Comparison of ENCODE assay signal across 9 cellular contexts in genomic region chr12:31813305-31813704, GRCh38.
A peak's percentile ranks its signal among the peaks of the same experiment; 100 is the strongest.
DNase-seq lines count a peak whose midpoint lies in the region; FAIRE-seq and TF ChIP-seq lines count a peak whose summit lies in the region.
"Had no signal": no experiment of that assay in that cellular context is flagged by ENCODE, and none has a peak within 500 bp of the region (broad histone marks: within the 10 kb centered on the region; RNA-seq: fewer than 3 reads in every experiment).

No MANE protein-coding gene starts in this region.

- no peak overlapping the region for H3K27ac Mint-ChIP-seq in activated CD4-positive, alpha-beta T cell treated with anti-CD3 and anti-CD28 coated beads, Interleukin-2, amount 10 ng/mL, durations not matched to agents 7 days and 5 days

- H3K27ac ChIP-seq in hepatocyte, result no peak overlapping the region

- TF ChIP-seq CTCF in hepatocyte (IDR thresholded peaks at IDR 0.05; ENCODE audit: poor library complexity) (peak; percentile 22), retinal pigment epithelial cell (conservative IDR thresholded peaks at IDR 0.05; ENCODE audit: low read depth, low read length) (peak; percentile 16)

- H3K36me3 Mint-ChIP-seq in activated CD4-positive, alpha-beta T cell treated with anti-CD3 and anti-CD28 coated beads, Interleukin-2, amount 10 ng/mL, durations not matched to agents 7 days and 5 days (ENCODE audit: low read depth), result no peaks in the 10 kb centered on the region

- no peaks in the 10 kb centered on the region for H3K4me1 ChIP-seq in hepatocyte (ENCODE audit: insufficient read depth)

- H3K9me3 ChIP-seq in hepatocyte (ENCODE audit: low read depth), result no peaks in the 10 kb centered on the region

- no peak for TF ChIP-seq POLR2A in H54 (IDR thresholded peaks at IDR 0.05; ENCODE audit: low read depth, low read length)

- H2AFZ ChIP-seq in hepatocyte, result no peak overlapping the region

- CTCF ChIA-PET in activated CD4-positive, alpha-beta T cell treated with anti-CD3 and anti-CD28 coated beads, Interleukin-2, amount 10 ng/mL, durations not matched to agents 7 days and 5 days (lab: Charles Lee), result interaction anchor here (1.2 to 2.0 kb wide), 2 partner anchors 39 to 168 kb away, joined by 3 to 4 read pairs; no protein-coding TSS in a partner anchor

- peak; percentile 70 for FAIRE-seq in GM18507 (lab: Jason Lieb, UNC)
- no peak for FAIRE-seq in H54 (lab: Jason Lieb, UNC)

- H3K4me3 Mint-ChIP-seq in activated CD4-positive, alpha-beta T cell treated with anti-CD3 and anti-CD28 coated beads, Interleukin-2, amount 10 ng/mL, durations not matched to agents 7 days and 5 days, result no peak overlapping the region

- H3K27me3 Mint-ChIP-seq in activated CD4-positive, alpha-beta T cell treated with anti-CD3 and anti-CD28 coated beads, Interleukin-2, amount 10 ng/mL, durations not matched to agents 7 days and 5 days, result no peaks in the 10 kb centered on the region

- no peaks in the 10 kb centered on the region for H4K20me1 ChIP-seq in hepatocyte (ENCODE audit: insufficient read depth, poor library complexity, severe bottlenecking)

- 64% methylated on average over 1 of the region's 1 CpG for WGBS in hepatocyte (ENCODE audit: low lambda C conversion rate, missing lambda C conversion rate)

- peaks cover 9% of the 10 kb centered on the region for H3K9me3 Mint-ChIP-seq in activated CD4-positive, alpha-beta T cell treated with anti-CD3 and anti-CD28 coated beads, Interleukin-2, amount 10 ng/mL, durations not matched to agents 7 days and 5 days

- H3K4me3 ChIP-seq in hepatocyte, result no peak overlapping the region
- H3K4me3 ChIP-seq in retinal pigment epithelial cell (ENCODE audit: low read length), result no peak overlapping the region

- no peaks in the 10 kb centered on the region for H3K27me3 ChIP-seq in hepatocyte

- peaks cover 11% of the 10 kb centered on the region for H3K4me1 Mint-ChIP-seq in activated CD4-positive, alpha-beta T cell treated with anti-CD3 and anti-CD28 coated beads, Interleukin-2, amount 10 ng/mL, durations not matched to agents 7 days and 5 days

- H3K36me3 ChIP-seq in hepatocyte (replicated peaks; ENCODE audit: insufficient read depth, low read depth), result no peaks in the 10 kb centered on the region

- no peaks in the 10 kb centered on the region for H3K9me2 ChIP-seq in hepatocyte (replicated peaks; ENCODE audit: insufficient read depth)

- no peak for DNase-seq in GM18507 (ENCODE audit: extremely low spot score, insufficient read length, low read depth)
- DNase-seq in OCI-M1 (lab: John Stamatoyannopoulos, UW), result peak; percentile 40
- DNase-seq in hepatocyte (ENCODE audit: low spot score), result peak; percentile 26
- no peak for DNase-seq in retinal pigment epithelial cell (ENCODE audit: low read depth)
- DNase-seq in H54 (ENCODE audit: insufficient read length, low spot score), result no peak
- no peak for DNase-seq in T-helper 2 cell
- no peak for DNase-seq in activated CD4-positive, alpha-beta T cell treated with anti-CD3 and anti-CD28 coated beads, Interleukin-2, amount 10 ng/mL, durations not matched to agents 7 days and 5 days
- DNase-seq: activated naive CD4-positive, alpha-beta T cell treated with Interleukin-2 at 50 U/mL for 16 hours; NCI-H187 had no signal

- no peak overlapping the region for H3K4me2 ChIP-seq in hepatocyte

- no peaks in the 10 kb centered on the region for H3K79me2 ChIP-seq in hepatocyte

- POLR2A ChIA-PET in activated CD4-positive, alpha-beta T cell treated with anti-CD3 and anti-CD28 coated beads, Interleukin-2, amount 10 ng/mL, durations not matched to agents 7 days and 5 days (lab: Charles Lee), result no interaction called here

Comparison
In these comparisons a context has a peak if more than half of its experiments do, and no peak if none do; other contexts are left out.
1. DNase-seq: peak in OCI-M1 (single experiment) and hepatocyte (single experiment); none in GM18507 (single experiment), retinal pigment epithelial cell (single experiment), H54 (single experiment), T-helper 2 cell (0 of 5) and activated CD4-positive, alpha-beta T cell treated with anti-CD3 and anti-CD28 coated beads, Interleukin-2, amount 10 ng/mL, durations not matched to agents 7 days and 5 days (single experiment).